Comparison of ENCODE assay signal across 8 cellular contexts in genomic region chr17:50956750-50957523, GRCh38.
DNase-seq lines count a peak whose midpoint lies in the region; ATAC-seq and TF ChIP-seq lines count a peak whose summit lies in the region.

No MANE protein-coding gene starts in this region.

- peak; percentile 53 for ATAC-seq in GM21526 (IDR thresholded peaks at IDR 0.05; ENCODE audit: low FRiP score, unreplicated experiment)

- in situ Hi-C loops in astrocyte of the cerebellum (cut with HindIII; ENCODE audit: low sequenced_read_pairs) = no loop called here

- DNase-seq in Ammon's horn (ENCODE audit: low spot score) (peak; percentile 83), NCI-H1694 treated with DMSO at 0.1 percent for 48 hours (lab: John Stamatoyannopoulos, UW) (peak; percentile 77), T-helper 22 cell (ENCODE audit: low read depth) (peak; percentile 32), astrocyte of the cerebellum (ENCODE audit: low read depth) (peak; percentile 22), iPS-NIHi7 (ENCODE audit: extremely low spot score) (peak; percentile 90), 8988T (no peak)
- DNase-seq in stimulated activated CD4-positive, alpha-beta T cell treated with anti-CD3 and anti-CD28 coated beads, Interleukin-1b, Interleukin-23, amount 100 ng/mL, for 1 hour (ENCODE audit: low read depth in 2 of 2) = peak; percentile 27 to 31

- H3K4me3 ChIP-seq in astrocyte of the cerebellum (ENCODE audit: low read depth, low read length) = no peak overlapping the region

- TF ChIP-seq CTCF in astrocyte of the cerebellum (IDR thresholded peaks at IDR 0.05; ENCODE audit: low read depth, low read length, missing control alignments) = peak; percentile 80
